8 cellular contexts compared by ENCODE assay signal in the genomic region with DNA sequence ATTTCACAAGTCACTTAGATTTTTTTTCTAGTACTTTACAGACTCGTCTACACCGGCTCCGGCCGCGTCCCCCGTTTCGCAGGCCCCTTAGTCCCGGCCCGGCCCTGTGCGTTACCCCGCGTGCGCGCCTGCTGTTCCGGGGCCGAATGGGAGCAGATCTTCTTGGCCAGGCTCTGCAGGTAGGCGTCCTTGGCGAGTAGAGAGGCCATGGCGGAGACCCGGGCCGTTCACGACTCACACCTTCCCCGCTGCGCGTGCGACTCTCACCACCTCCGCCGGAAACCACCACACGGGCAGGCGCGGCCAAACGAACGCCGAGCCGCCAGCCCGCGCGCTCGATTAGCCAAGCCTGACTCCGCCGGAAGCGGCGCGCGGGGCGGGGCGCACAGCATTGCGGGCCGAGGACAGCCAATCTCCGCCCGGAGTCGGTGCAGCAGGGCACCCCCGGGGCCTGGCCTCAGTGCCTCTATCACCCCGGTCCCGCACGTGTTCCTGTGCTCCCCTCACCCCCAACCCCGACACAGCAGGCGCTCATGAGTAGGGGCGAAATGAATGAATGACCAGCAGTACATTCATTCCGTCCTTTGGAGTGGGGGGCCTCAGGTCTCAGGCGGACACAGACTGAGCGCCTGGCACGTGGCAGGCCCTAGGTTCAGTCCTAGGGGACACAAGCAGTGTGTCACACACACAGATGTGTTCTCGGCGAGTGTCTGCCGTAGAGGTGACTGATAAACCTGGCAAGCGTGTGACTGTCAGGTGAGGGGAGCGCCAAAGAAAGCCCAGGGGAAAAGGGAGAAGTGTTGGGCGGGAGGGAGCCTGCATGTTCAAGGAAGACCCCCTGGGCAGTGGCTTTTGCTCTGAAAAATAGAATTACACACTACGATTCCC. TPM values are rescaled to one million over a fixed set of nuclear protein-coding genes. Genes with fewer than 3 reads are reported as not detected.
DNase-seq lines count a peak whose midpoint lies in the region; ATAC-seq, FAIRE-seq and TF ChIP-seq lines count a peak whose summit lies in the region.

A gene (minus strand): TSS at position 265 of the 888 bp plus-strand sequence. CDS start 56 bp downstream, at position 209.

- TF ChIP-seq CTCF in neutrophil (IDR thresholded peaks at IDR 0.05), result no peak

- no peaks in the 10 kb centered on the region for H3K9me3 ChIP-seq in SK-N-MC (ENCODE audit: low read depth, low read length)
- no peaks in the 10 kb centered on the region for H3K9me3 ChIP-seq in neutrophil
- no peaks in the 10 kb centered on the region for H3K9me3 ChIP-seq in subcutaneous abdominal adipose tissue (ENCODE audit: control insufficient read depth in 5 of 5, low read length in 5 of 5)

- peak within 1 kb of the TSS; percentile 70 for H3K27ac ChIP-seq in SK-N-MC
- peak within 1 kb of the TSS; percentile 99 for H3K27ac ChIP-seq in neutrophil
- H3K27ac ChIP-seq in subcutaneous abdominal adipose tissue (ENCODE audit: low read depth, low read length), result peak within 1 kb of the TSS; percentile 67

- peak within 1 kb of the TSS; percentile 97 for H3K4me3 Mint-ChIP-seq in activated naive CD4-positive, alpha-beta T cell treated with anti-CD3 and anti-CD28 coated beads for 36 hours

- peak; percentile 84 for ATAC-seq in HG02610 (IDR thresholded peaks at IDR 0.05; ENCODE audit: unreplicated experiment)

- H3K4me3 ChIP-seq in GM08714 (ENCODE audit: low read length) (peak within 1 kb of the TSS; percentile 86), SK-N-MC (peak within 1 kb of the TSS; percentile 86), neutrophil (ENCODE audit: low read depth in 1 of 2, low read length in 1 of 2) (peak within 1 kb of the TSS; percentile 72 to 79), subcutaneous abdominal adipose tissue (ENCODE audit: low read depth in 1 of 5, low read length in 5 of 5) (peak within 1 kb of the TSS; percentile 83 to 90 (median 86))

- no peaks in the 10 kb centered on the region for H3K27me3 ChIP-seq in neutrophil
- no peaks in the 10 kb centered on the region for H3K27me3 ChIP-seq in subcutaneous abdominal adipose tissue (ENCODE audit: control insufficient read depth in 5 of 5, insufficient read depth in 4 of 5, low read length in 5 of 5)

- FAIRE-seq in frontal cortex (lab: Jason Lieb, UNC), result no peak

- H3K9ac ChIP-seq in SK-N-MC (ENCODE audit: insufficient read length) (peak within 1 kb of the TSS; percentile 87), subcutaneous abdominal adipose tissue (ENCODE audit: low read length in 5 of 5) (peak within 1 kb of the TSS; percentile 68 to 90 (median 81))

- peak; percentile 89 for DNase-seq in NCI-H1092 (lab: John Stamatoyannopoulos, UW)
- DNase-seq in SK-N-MC (ENCODE audit: low read depth, low spot score), result peak; percentile 22
- peak; percentile 95 for DNase-seq in activated naive CD4-positive, alpha-beta T cell treated with anti-CD3 and anti-CD28 coated beads for 36 hours
- peak; percentile 89 to 93 for DNase-seq in frontal cortex (ENCODE audit: low spot score in 2 of 2)

- CTCF ChIA-PET in activated naive CD4-positive, alpha-beta T cell treated with anti-CD3 and anti-CD28 coated beads for 36 hours (lab: Charles Lee), result interaction anchor here (1.5 kb wide), 1 partner anchor 35 kb away, joined by 5 read pairs; no protein-coding TSS in a partner anchor

- H3K27ac Mint-ChIP-seq in activated naive CD4-positive, alpha-beta T cell treated with anti-CD3 and anti-CD28 coated beads for 36 hours, result peak within 1 kb of the TSS; percentile 87

- H3K4me1 Mint-ChIP-seq in activated naive CD4-positive, alpha-beta T cell treated with anti-CD3 and anti-CD28 coated beads for 36 hours (ENCODE audit: low read depth), result peaks cover 40% of the 10 kb centered on the region

- peaks cover 38% of the 10 kb centered on the region for H3K36me3 Mint-ChIP-seq in activated naive CD4-positive, alpha-beta T cell treated with anti-CD3 and anti-CD28 coated beads for 36 hours (ENCODE audit: low read depth)

- no peaks in the 10 kb centered on the region for H3K9me3 Mint-ChIP-seq in activated naive CD4-positive, alpha-beta T cell treated with anti-CD3 and anti-CD28 coated beads for 36 hours

- intact Hi-C loops in activated naive CD4-positive, alpha-beta T cell treated with anti-CD3 and anti-CD28 coated beads for 36 hours (cut with micrococcal nuclease), result loop anchor here (1.0 to 5.0 kb wide), 5 partner anchors 12 to 306 kb away; a partner anchor contains a TSS

- peaks cover 60 to 65% of the 10 kb centered on the region in 2 experiments for H3K4me1 ChIP-seq in neutrophil (ENCODE audit: control insufficient read depth in 1 of 2, insufficient read depth in 1 of 2, low read depth in 1 of 2, low read length in 1 of 2)
- peaks cover 5 to 48% (median 41%) of the 10 kb centered on the region in 5 donors for H3K4me1 ChIP-seq in subcutaneous abdominal adipose tissue (ENCODE audit: control insufficient read depth in 5 of 5, insufficient read depth in 5 of 5, low read length in 5 of 5)

- H3K36me3 ChIP-seq in SK-N-MC (ENCODE audit: insufficient read depth, low read length) (peaks cover 56% of the 10 kb centered on the region), neutrophil (peaks cover 36% of the 10 kb centered on the region), subcutaneous abdominal adipose tissue (ENCODE audit: control insufficient read depth in 5 of 5, insufficient read depth in 5 of 5, low read length in 5 of 5) (peaks cover 0 to 56% (median 53%) of the 10 kb centered on the region in 5 donors)

- no peaks in the 10 kb centered on the region for H3K27me3 Mint-ChIP-seq in activated naive CD4-positive, alpha-beta T cell treated with anti-CD3 and anti-CD28 coated beads for 36 hours (ENCODE audit: low read depth)

RNA-seq across cellular contexts. Expression of the gene that starts here (rescaled TPM):
- total RNA-seq in activated naive CD4-positive, alpha-beta T cell treated with anti-CD3 and anti-CD28 coated beads for 36 hours, result 10 to 100 TPM; 13.6 to 13.8 TPM
- 18.8 TPM for total RNA-seq in frontal cortex

Comparison
In these comparisons a context has a peak if more than half of its experiments do, and no peak if none do; other contexts are left out.
1. Peak in every context shown above with its lines: DNase-seq, ATAC-seq, H3K4me3 ChIP-seq and H3K27ac ChIP-seq.
2. DNase-seq: peak in every context shown above with its lines; median percentile 95 in activated naive CD4-positive, alpha-beta T cell treated with anti-CD3 and anti-CD28 coated beads for 36 hours; 91 in frontal cortex; 89 in NCI-H1092; 22 in SK-N-MC.